In genomic region chr14:61350427-61350826, GRCh38 we compare ENCODE assay signal across 18 cellular contexts. TPM values are rescaled to one million over a fixed set of nuclear protein-coding genes. Genes with fewer than 3 reads are reported as not detected.
DNase-seq lines count a peak whose midpoint lies in the region; ATAC-seq and TF ChIP-seq lines count a peak whose summit lies in the region.
"Had no signal": no experiment of that assay in that cellular context is flagged by ENCODE, and none has a peak within 500 bp of the region (broad histone marks: within the 10 kb centered on the region; RNA-seq: fewer than 3 reads in every experiment).

No MANE protein-coding gene starts in this region.

- CTCF ChIA-PET in activated CD8-positive, alpha-beta memory T cell treated with anti-CD3 and anti-CD28 coated beads, Interleukin-2, amount 10 ng/mL, durations not matched to agents 7 days and 5 days (lab: Charles Lee), result interaction anchor here (0.7 to 2.3 kb wide), 5 partner anchors 13 to 66 kb away, joined by 3 to 5 read pairs (median 4); no protein-coding TSS in a partner anchor
- CTCF ChIA-PET in OCI-LY7 (lab: Charles Lee; ENCODE audit: unreplicated experiment), result no interaction called here

- no peak overlapping the region for H3K4me2 ChIP-seq in OCI-LY7 (ENCODE audit: low read length)

- no peaks in the 10 kb centered on the region for H3K4me1 ChIP-seq in OCI-LY7 (ENCODE audit: insufficient read depth, low read length, poor library complexity, severe bottlenecking)
- H3K4me1 ChIP-seq: tibial artery had no signal

- H3K27ac ChIP-seq in OCI-LY7 (ENCODE audit: low read depth, low read length, poor library complexity, severe bottlenecking), result no peak overlapping the region
- H3K27ac ChIP-seq: tibial artery had no signal

- no peaks in the 10 kb centered on the region for H3K9me3 Mint-ChIP-seq in activated CD8-positive, alpha-beta memory T cell treated with anti-CD3 and anti-CD28 coated beads, Interleukin-2, amount 10 ng/mL, durations not matched to agents 7 days and 5 days (ENCODE audit: low read depth)
- peaks cover 5% of the 10 kb centered on the region for H3K9me3 Mint-ChIP-seq in activated naive CD8-positive, alpha-beta T cell (ENCODE audit: low read depth)

- BruUV-seq in OCI-LY7 (replicated peaks; lab: Mats Ljungman, UMichigan), result no TSS peak

- TF ChIP-seq CTCF in OCI-LY7 (conservative IDR thresholded peaks at IDR 0.05; ENCODE audit: low read length), result no peak

- H3K27ac Mint-ChIP-seq in activated CD8-positive, alpha-beta memory T cell treated with anti-CD3 and anti-CD28 coated beads, Interleukin-2, amount 10 ng/mL, durations not matched to agents 7 days and 5 days, result peak overlapping the region; percentile 90
- peak overlapping the region; percentile 99 for H3K27ac Mint-ChIP-seq in activated naive CD8-positive, alpha-beta T cell

- H3K4me3 Mint-ChIP-seq in activated CD8-positive, alpha-beta memory T cell treated with anti-CD3 and anti-CD28 coated beads, Interleukin-2, amount 10 ng/mL, durations not matched to agents 7 days and 5 days, result peak overlapping the region; percentile 52
- H3K4me3 Mint-ChIP-seq in activated naive CD8-positive, alpha-beta T cell, result peak overlapping the region; percentile 73

- no peaks in the 10 kb centered on the region for H4K20me1 ChIP-seq in OCI-LY7 (ENCODE audit: insufficient read depth, low read length)

- intact Hi-C loops in OCI-LY7 (cut with micrococcal nuclease; ENCODE audit: unreplicated experiment), result no loop called here

- H3K9me2 ChIP-seq in OCI-LY7 (ENCODE audit: insufficient read depth, low read length), result no peaks in the 10 kb centered on the region

- POLR2A ChIA-PET in OCI-LY7 (lab: Charles Lee), result interaction anchor here (1.0 kb wide), 1 partner anchor 277 kb away, joined by 3 read pairs; no protein-coding TSS in a partner anchor

- peaks cover 40% of the 10 kb centered on the region for H3K36me3 Mint-ChIP-seq in activated CD8-positive, alpha-beta memory T cell treated with anti-CD3 and anti-CD28 coated beads, Interleukin-2, amount 10 ng/mL, durations not matched to agents 7 days and 5 days
- peaks cover 14% of the 10 kb centered on the region for H3K36me3 Mint-ChIP-seq in activated naive CD8-positive, alpha-beta T cell

- H3K4me1 Mint-ChIP-seq in activated CD8-positive, alpha-beta memory T cell treated with anti-CD3 and anti-CD28 coated beads, Interleukin-2, amount 10 ng/mL, durations not matched to agents 7 days and 5 days, result peaks cover 92% of the 10 kb centered on the region
- H3K4me1 Mint-ChIP-seq in activated naive CD8-positive, alpha-beta T cell (ENCODE audit: low read depth), result peaks cover 95% of the 10 kb centered on the region

- ATAC-seq in activated CD8-positive, alpha-beta memory T cell treated with anti-CD3 and anti-CD28 coated beads, Interleukin-2, amount 10 ng/mL, durations not matched to agents 7 days and 5 days, result peak; percentile 60
- ATAC-seq in HG02885 (IDR thresholded peaks at IDR 0.05; ENCODE audit: poor library complexity, unreplicated experiment) (peak; percentile 42), GM21447 (IDR thresholded peaks at IDR 0.05; ENCODE audit: unreplicated experiment) (no peak), HG03520 (IDR thresholded peaks at IDR 0.05; ENCODE audit: unreplicated experiment) (no peak)
- ATAC-seq in stimulated activated naive CD8-positive, alpha-beta T cell treated with anti-CD3 and anti-CD28 coated beads, Interleukin-15, Interleukin-2, amounts not matched to agents 100 U/mL and 50 U/mL, for 24 hours, result peak; percentile 41
- ATAC-seq: right cardiac atrium had no signal

- no peaks in the 10 kb centered on the region for H3K27me3 Mint-ChIP-seq in activated CD8-positive, alpha-beta memory T cell treated with anti-CD3 and anti-CD28 coated beads, Interleukin-2, amount 10 ng/mL, durations not matched to agents 7 days and 5 days
- H3K27me3 Mint-ChIP-seq in activated naive CD8-positive, alpha-beta T cell, result no peaks in the 10 kb centered on the region

- no peaks in the 10 kb centered on the region for H3K79me2 ChIP-seq in OCI-LY7 (ENCODE audit: insufficient read depth, low read depth, low read length)

- no peaks in the 10 kb centered on the region for H3K9me3 ChIP-seq in OCI-LY7 (ENCODE audit: low read length)
- H3K9me3 ChIP-seq: tibial artery had no signal

- H3K36me3 ChIP-seq in OCI-LY7 (ENCODE audit: insufficient read depth, low read length), result no peaks in the 10 kb centered on the region
- H3K36me3 ChIP-seq: tibial artery had no signal

- DNase-seq in activated CD8-positive, alpha-beta memory T cell treated with anti-CD3 and anti-CD28 coated beads, Interleukin-2, amount 10 ng/mL, durations not matched to agents 7 days and 5 days, result peak; percentile 76
- no peak for DNase-seq in activated CD8-positive, alpha-beta memory T cell treated with anti-CD3 and anti-CD28 coated beads, Interleukin-2, amount 50 U/mL, for 48 hours
- DNase-seq in stimulated activated naive CD8-positive, alpha-beta T cell treated with anti-CD3 and anti-CD28 coated beads, Interleukin-15, Interleukin-2, amounts not matched to agents 100 U/mL and 50 U/mL, for 24 hours, result no peak
- DNase-seq in OCI-LY7 (ENCODE audit: low spot score), result no peak
- DNase-seq: activated CD8-positive, alpha-beta memory T cell treated with anti-CD3 and anti-CD28 coated beads for 24 hours; Calu3; central memory CD4-positive, alpha-beta T cell; GF-D8; NCI-H1417 treated with DMSO at 0.1 percent for 48 hours; NCI-H345; occipital lobe; right cardiac atrium; SHP77 treated with DMSO at 0.1 percent for 48 hours; tibial artery had no signal

- no peak overlapping the region for H3K4me3 ChIP-seq in OCI-LY7 (ENCODE audit: low read depth, low read length, poor library complexity, severe bottlenecking)
- H3K4me3 ChIP-seq: tibial artery had no signal

- no peak overlapping the region for H2AFZ ChIP-seq in OCI-LY7 (ENCODE audit: low read length)

RNA-seq across cellular contexts. Expression of gene PRKCH, which starts 29.0 kb away (rescaled TPM):
- total RNA-seq in activated CD8-positive, alpha-beta memory T cell treated with anti-CD3 and anti-CD28 coated beads, Interleukin-2, amount 10 ng/mL, durations not matched to agents 7 days and 5 days, result 100 to 1,000 TPM; 304 to 312 TPM
- total RNA-seq in OCI-LY7 (2014; rRNA removed; shearing (Covaris generic)), result 0.72 and 0.85 TPM in 2 replicates
- 0.42 and 2.3 TPM in 2 replicates for total RNA-seq in OCI-LY7 (2022)

Comparison
In these comparisons a context has a peak if more than half of its experiments do, and no peak if none do; other contexts are left out.
1. ATAC-seq: peak in activated CD8-positive, alpha-beta memory T cell treated with anti-CD3 and anti-CD28 coated beads, Interleukin-2, amount 10 ng/mL, durations not matched to agents 7 days and 5 days (single experiment), HG02885 (single experiment) and stimulated activated naive CD8-positive, alpha-beta T cell treated with anti-CD3 and anti-CD28 coated beads, Interleukin-15, Interleukin-2, amounts not matched to agents 100 U/mL and 50 U/mL, for 24 hours (single experiment); none in GM21447 (single experiment) and HG03520 (single experiment).
2. RNA of gene PRKCH, which starts 29.0 kb away (total RNA-seq): 304 to 312 TPM in activated CD8-positive, alpha-beta memory T cell treated with anti-CD3 and anti-CD28 coated beads, Interleukin-2, amount 10 ng/mL, durations not matched to agents 7 days and 5 days; 0.42 to 2.3 TPM in OCI-LY7; every median in the first group is over 10 times any median in the second.